ENCODE assay signal across 10 cellular contexts in genomic region chr18:46169464-46169941, GRCh38.
DNase-seq lines count a peak whose midpoint lies in the region; FAIRE-seq and TF ChIP-seq lines count a peak whose summit lies in the region.
"Had no signal": no experiment of that assay in that cellular context is flagged by ENCODE, and none has a peak within 500 bp of the region (broad histone marks: within the 10 kb centered on the region; RNA-seq: fewer than 3 reads in every experiment).

No MANE protein-coding gene starts in this region.

- H3K36me3 Mint-ChIP-seq in T-helper 1 cell treated with Interleukin-12 subunit alpha and Interleukin-12 subunit beta and Interleukin-4 antibody, amounts not matched to agents 30 μg/mL and 1 μg/mL, for 36 hours (ENCODE audit: low read depth): peaks cover 6% of the 10 kb centered on the region

- H3K79me2 ChIP-seq in smooth muscle cell (ENCODE audit: low read depth): peaks cover 5% of the 10 kb centered on the region

- no peak for DNase-seq in T-helper 1 cell
- peak; percentile 65 for DNase-seq in RCC 7860 (ENCODE audit: low spot score)
- peak; percentile 55 for DNase-seq in epithelial cell of esophagus (ENCODE audit: low read depth)
- no peak for DNase-seq in smooth muscle cell (lab: John Stamatoyannopoulos, UW; ENCODE audit: unreplicated experiment)
- no peak for DNase-seq in GM19238 (ENCODE audit: insufficient read length, low spot score)
- no peak for DNase-seq in cardiac septum (ENCODE audit: low spot score)
- DNase-seq in retina: no peak
- DNase-seq: sigmoid colon had no signal

- H3K27me3 Mint-ChIP-seq in T-helper 1 cell treated with Interleukin-12 subunit alpha and Interleukin-12 subunit beta and Interleukin-4 antibody, amounts not matched to agents 30 μg/mL and 1 μg/mL, for 36 hours (ENCODE audit: low read depth): no peaks in the 10 kb centered on the region
- H3K27me3 Mint-ChIP-seq: dendritic cell treated with granulocyte-macrophage colony-stimulating factor and Interleukin-4, amounts not matched to agents 40 ng/mL and 50 ng/mL, for 4 days had no signal

- no peaks in the 10 kb centered on the region for H3K9me3 Mint-ChIP-seq in T-helper 1 cell treated with Interleukin-12 subunit alpha and Interleukin-12 subunit beta and Interleukin-4 antibody, amounts not matched to agents 30 μg/mL and 1 μg/mL, for 36 hours
- H3K9me3 Mint-ChIP-seq: dendritic cell treated with granulocyte-macrophage colony-stimulating factor and Interleukin-4, amounts not matched to agents 40 ng/mL and 50 ng/mL, for 4 days had no signal

- H3K4me3 ChIP-seq in epithelial cell of esophagus (ENCODE audit: low read length) (no peak overlapping the region), smooth muscle cell (no peak overlapping the region)
- H3K4me3 ChIP-seq: sigmoid colon had no signal

- no peak overlapping the region for H3K4me3 Mint-ChIP-seq in T-helper 1 cell treated with Interleukin-12 subunit alpha and Interleukin-12 subunit beta and Interleukin-4 antibody, amounts not matched to agents 30 μg/mL and 1 μg/mL, for 36 hours
- H3K4me3 Mint-ChIP-seq: dendritic cell treated with granulocyte-macrophage colony-stimulating factor and Interleukin-4, amounts not matched to agents 40 ng/mL and 50 ng/mL, for 4 days had no signal

- peak overlapping the region; percentile 41 for H3K27ac Mint-ChIP-seq in T-helper 1 cell treated with Interleukin-12 subunit alpha and Interleukin-12 subunit beta and Interleukin-4 antibody, amounts not matched to agents 30 μg/mL and 1 μg/mL, for 36 hours
- H3K27ac Mint-ChIP-seq: dendritic cell treated with granulocyte-macrophage colony-stimulating factor and Interleukin-4, amounts not matched to agents 40 ng/mL and 50 ng/mL, for 4 days had no signal

- no peak overlapping the region for H3K4me2 ChIP-seq in smooth muscle cell

- peak overlapping the region; percentile 54 for H3K27ac ChIP-seq in smooth muscle cell (ENCODE audit: low read depth)
- H3K27ac ChIP-seq: sigmoid colon had no signal

- no peaks in the 10 kb centered on the region for H3K4me1 ChIP-seq in smooth muscle cell (ENCODE audit: low read depth)

- H3K27me3 ChIP-seq in smooth muscle cell (ENCODE audit: low read depth): no peaks in the 10 kb centered on the region
- H3K27me3 ChIP-seq: sigmoid colon had no signal

- no peaks in the 10 kb centered on the region for H3K36me3 ChIP-seq in smooth muscle cell (ENCODE audit: low read depth)
- H3K36me3 ChIP-seq: sigmoid colon had no signal

- H3K9me3 ChIP-seq in smooth muscle cell (replicated peaks; ENCODE audit: low read depth): no peaks in the 10 kb centered on the region
- H3K9me3 ChIP-seq: sigmoid colon had no signal

- WGBS in smooth muscle cell (ENCODE audit: low lambda C conversion rate): 26% methylated on average over 6 of the region's 6 CpGs

- H3K4me1 Mint-ChIP-seq in T-helper 1 cell treated with Interleukin-12 subunit alpha and Interleukin-12 subunit beta and Interleukin-4 antibody, amounts not matched to agents 30 μg/mL and 1 μg/mL, for 36 hours (ENCODE audit: low read depth): peaks cover 34% of the 10 kb centered on the region

- peak; percentile 60 for FAIRE-seq in RCC 7860 (lab: Jason Lieb, UNC)

- TF ChIP-seq CTCF in epithelial cell of esophagus (IDR thresholded peaks at IDR 0.05; ENCODE audit: insufficient read depth, low read depth, low read length, missing control alignments) (no peak), smooth muscle cell (IDR thresholded peaks at IDR 0.05; ENCODE audit: borderline replicate concordance, insufficient read depth, poor library complexity, severe bottlenecking) (no peak)

- peaks cover 13% of the 10 kb centered on the region for H3F3A ChIP-seq in smooth muscle cell (ENCODE audit: low read depth)

- intact Hi-C loops in cardiac septum (cut with DNase I): no loop called here

- peaks cover 4% of the 10 kb centered on the region for H4K20me1 ChIP-seq in smooth muscle cell (ENCODE audit: low read depth)

- H3K9ac ChIP-seq in smooth muscle cell (ENCODE audit: low read depth): no peak overlapping the region

- peak overlapping the region; percentile 69 for H2AFZ ChIP-seq in smooth muscle cell (ENCODE audit: low read depth)

Comparison
In these comparisons a context has a peak if more than half of its experiments do, and no peak if none do; other contexts are left out.
1. DNase-seq: peak in RCC 7860 (single experiment) and epithelial cell of esophagus (single experiment); none in T-helper 1 cell (0 of 5), smooth muscle cell (single experiment), GM19238 (single experiment), cardiac septum (single experiment) and retina (single experiment).